14 cellular contexts compared by ENCODE assay signal in genomic region chr2:197195591-197195990, GRCh38.
DNase-seq lines count a peak whose midpoint lies in the region; ATAC-seq and TF ChIP-seq lines count a peak whose summit lies in the region.
"Had no signal": no experiment of that assay in that cellular context is flagged by ENCODE, and none has a peak within 500 bp of the region (broad histone marks: within the 10 kb centered on the region; RNA-seq: fewer than 3 reads in every experiment).

No MANE protein-coding gene starts in this region.

- peaks cover 3% of the 10 kb centered on the region for H3K36me3 Mint-ChIP-seq in T-cell
- H3K36me3 Mint-ChIP-seq in effector memory CD8-positive, alpha-beta T cell (ENCODE audit: insufficient read depth) = peaks cover 34% of the 10 kb centered on the region

- 52 to 68% methylated on average over 3 of the region's 3 CpGs for WGBS in sigmoid colon, 2 donors

- H3K9me3 Mint-ChIP-seq in T-cell = no peaks in the 10 kb centered on the region
- H3K9me3 Mint-ChIP-seq in effector memory CD8-positive, alpha-beta T cell = no peaks in the 10 kb centered on the region

- DNase-seq in GM03348 (ENCODE audit: low spot score) (peak; percentile 26), T-cell (no peak), sigmoid colon (no peak), D341Med (ENCODE audit: low spot score) (no peak), NCI-H2029 treated with DMSO at 0.1 percent for 48 hours (lab: John Stamatoyannopoulos, UW) (no peak), NCI-H82 (lab: John Stamatoyannopoulos, UW) (no peak)
- no peak for DNase-seq in effector memory CD8-positive, alpha-beta T cell
- no peak for DNase-seq in stimulated activated CD4-positive, alpha-beta T cell treated with anti-CD3 and anti-CD28 coated beads, Interleukin-15, amount 100 ng/mL, for 24 hours
- DNase-seq: central memory CD4-positive, alpha-beta T cell; islet precursor cell; NCI-H2081 treated with DMSO at 0.1 percent for 48 hours; nucleus accumbens; T1000 had no signal

- peak overlapping the region; percentile 96 to 99 for H3K27ac Mint-ChIP-seq in T-cell
- peak overlapping the region; percentile 92 to 95 for H3K27ac Mint-ChIP-seq in effector memory CD8-positive, alpha-beta T cell

- POLR2A ChIA-PET in T-cell (lab: Charles Lee) = interaction anchor here in 1 of 2 donors (0.6 to 0.8 kb wide), 4 partner anchors 9 to 85 kb away, joined by 3 to 4 read pairs (median 4); no protein-coding TSS in a partner anchor

- peaks cover 85 to 91% (median 88%) of the 10 kb centered on the region in 3 donors for H3K4me1 Mint-ChIP-seq in T-cell
- peaks cover 53 to 68% of the 10 kb centered on the region in 2 donors for H3K4me1 Mint-ChIP-seq in effector memory CD8-positive, alpha-beta T cell (ENCODE audit: low read depth in 2 of 2)

- CTCF ChIA-PET in T-cell (lab: Charles Lee) = interaction anchor here (0.9 to 2.1 kb wide), 9 partner anchors 10 to 160 kb away, joined by 3 to 10 read pairs (median 5); no protein-coding TSS in a partner anchor

- H3K36me3 ChIP-seq in sigmoid colon = no peaks in the 10 kb centered on the region

- H3K4me3 Mint-ChIP-seq in T-cell = peak overlapping the region; percentile 50 to 90 (median 84)
- H3K4me3 Mint-ChIP-seq in effector memory CD8-positive, alpha-beta T cell = peak overlapping the region; percentile 80 to 83

- H3K4me3 ChIP-seq in sigmoid colon = no peak overlapping the region

- no peaks in the 10 kb centered on the region for H3K27me3 Mint-ChIP-seq in T-cell
- no peaks in the 10 kb centered on the region for H3K27me3 Mint-ChIP-seq in effector memory CD8-positive, alpha-beta T cell

- H3K4me1 ChIP-seq in sigmoid colon = peaks cover 0 to 74% (median 52%) of the 10 kb centered on the region in 4 donors

- TF ChIP-seq POLR2A in sigmoid colon (IDR thresholded peaks at IDR 0.05) = no peak

- no peak for TF ChIP-seq EP300 in sigmoid colon (IDR thresholded peaks at IDR 0.05)

- TF ChIP-seq CTCF in sigmoid colon (IDR thresholded peaks at IDR 0.05) = no peak

- no peak for ATAC-seq in T-cell (replicated peaks in 1 of 4)
- ATAC-seq in effector memory CD8-positive, alpha-beta T cell (replicated peaks) = no peak

- intact Hi-C loops in sigmoid colon (cut with DNase I) = loop anchor here (10.0 kb wide), 1 partner anchor 271 kb away; the partner anchor contains the start of gene PGAP1

- no peaks in the 10 kb centered on the region for H3K27me3 ChIP-seq in sigmoid colon

- H3K27ac ChIP-seq in sigmoid colon = peak overlapping the region; percentile 40 to 69 (median 60)
- H3K27ac ChIP-seq: KMS-11 had no signal

- H3K9me3 ChIP-seq in sigmoid colon = no peaks in the 10 kb centered on the region
